8 cellular contexts compared by ENCODE assay signal in genomic region chr5:149834246-149834855, GRCh38.
A peak's percentile ranks its signal among the peaks of the same experiment; 100 is the strongest.
DNase-seq lines count a peak whose midpoint lies in the region; ATAC-seq and TF ChIP-seq lines count a peak whose summit lies in the region.

No MANE protein-coding gene starts in this region.

- ATAC-seq in GM18907 (IDR thresholded peaks at IDR 0.05; ENCODE audit: unreplicated experiment) (peak; percentile 35), lower lobe of right lung (peak; percentile 61 to 62), HG02973 (IDR thresholded peaks at IDR 0.05; ENCODE audit: unreplicated experiment) (no peak)

- no peak overlapping the region for H3K4me3 ChIP-seq in WI38 (ENCODE audit: low read depth, low read length)
- H3K4me3 ChIP-seq in lower lobe of right lung: no peak overlapping the region

- intact Hi-C loops in lower lobe of right lung (cut with DNase I): loop anchor here (10.0 kb wide), 1 partner anchor 150 kb away; no protein-coding TSS in a partner anchor

- no peaks in the 10 kb centered on the region for H3K9me3 ChIP-seq in lower lobe of right lung

- peak; percentile 69 for TF ChIP-seq CTCF in WI38 (IDR thresholded peaks at IDR 0.05; ENCODE audit: low read depth, low read length)
- peak; percentile 70 for TF ChIP-seq CTCF in lower lobe of right lung (IDR thresholded peaks at IDR 0.05)

- no peaks in the 10 kb centered on the region for H3K27me3 ChIP-seq in lower lobe of right lung (ENCODE audit: low read depth)

- DNase-seq in Ammon's horn (ENCODE audit: low spot score) (peak; percentile 85), NCI-H2227 (lab: John Stamatoyannopoulos, UW; ENCODE audit: unreplicated experiment) (peak; percentile 74), dermis microvascular lymphatic vessel endothelial cell (ENCODE audit: low read depth in 2 of 2) (peak; percentile 87 to 88), lower lobe of right lung (no peak)
- peak; percentile 6 to 66 (median 34) for DNase-seq in stimulated activated naive CD4-positive, alpha-beta T cell (lab: John Stamatoyannopoulos, UW)

- no peak overlapping the region for H3K27ac ChIP-seq in lower lobe of right lung

- peaks cover 19% of the 10 kb centered on the region for H3K36me3 ChIP-seq in lower lobe of right lung

- peaks cover 4% of the 10 kb centered on the region for H3K4me1 ChIP-seq in lower lobe of right lung
